25 cellular contexts compared by ENCODE assay signal in the genomic region with DNA sequence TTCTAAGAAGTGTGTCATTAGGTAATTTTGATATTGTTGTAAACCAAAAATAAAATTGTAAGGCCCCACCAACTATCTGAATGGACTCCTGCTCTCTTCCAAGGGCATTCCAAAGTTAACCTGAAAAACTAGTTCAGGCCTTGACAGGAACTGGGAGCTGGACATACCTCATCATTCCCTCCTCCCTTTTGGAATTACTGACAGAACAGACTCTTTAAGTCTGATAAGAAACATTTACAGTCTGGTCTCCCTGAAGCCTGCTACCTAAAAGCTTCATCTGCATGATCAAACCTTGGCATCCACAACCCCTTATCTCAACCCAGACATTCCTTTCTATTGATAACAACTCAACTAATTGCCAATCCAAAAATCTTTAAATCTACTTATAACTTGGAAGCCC.
"Had no signal": no experiment of that assay in that cellular context is flagged by ENCODE, and none has a peak within 500 bp of the region (broad histone marks: within the 10 kb centered on the region; RNA-seq: fewer than 3 reads in every experiment).

No MANE protein-coding gene starts in this region.

- H3K9me3 Mint-ChIP-seq: natural killer cell treated with Interleukin-12 subunit alpha and Interleukin-12 subunit beta and Interleukin-15 and Interleukin-18, amount 100 ng/mL, for 72 hours; stimulated activated effector memory CD8-positive, alpha-beta T cell treated with anti-CD3 and anti-CD28 coated beads, Interleukin-12 subunit alpha, Interleukin-12 subunit beta, amount 100 ng/mL, for 72 hours had no signal

- H3K27ac ChIP-seq: esophagus squamous epithelium, lower lobe of right lung, prostate gland, right atrium auricular region, stomach, thyroid gland had no signal

- H3K9me3 ChIP-seq: heart right ventricle, mucosa of descending colon, prostate gland, right atrium auricular region, thyroid gland had no signal

- H3K4me1 Mint-ChIP-seq: naive B cell; stimulated activated effector memory CD8-positive, alpha-beta T cell treated with anti-CD3 and anti-CD28 coated beads, Interleukin-12 subunit alpha, Interleukin-12 subunit beta, amount 100 ng/mL, for 72 hours had no signal

- H3K27ac Mint-ChIP-seq: natural killer cell treated with Interleukin-12 subunit alpha and Interleukin-12 subunit beta and Interleukin-15 and Interleukin-18, amount 100 ng/mL, for 72 hours; stimulated activated effector memory CD8-positive, alpha-beta T cell treated with anti-CD3 and anti-CD28 coated beads, Interleukin-12 subunit alpha, Interleukin-12 subunit beta, amount 100 ng/mL, for 72 hours; type B pancreatic cell had no signal

- H3K4me3 Mint-ChIP-seq: naive B cell; natural killer cell treated with Interleukin-12 subunit alpha and Interleukin-12 subunit beta and Interleukin-15 and Interleukin-18, amount 100 ng/mL, for 72 hours; stimulated activated effector memory CD8-positive, alpha-beta T cell treated with anti-CD3 and anti-CD28 coated beads, Interleukin-12 subunit alpha, Interleukin-12 subunit beta, amount 100 ng/mL, for 72 hours; type B pancreatic cell had no signal

- H3K4me3 ChIP-seq: esophagus squamous epithelium, heart right ventricle, lower lobe of right lung, mucosa of descending colon, prostate gland, right atrium auricular region, stomach, thyroid gland had no signal

- H3K36me3 ChIP-seq: esophagus squamous epithelium, heart right ventricle, lower lobe of right lung, prostate gland, right atrium auricular region, stomach, thyroid gland had no signal

- H3K4me1 ChIP-seq: prostate gland had no signal

- H3K36me3 Mint-ChIP-seq: naive B cell; natural killer cell treated with Interleukin-12 subunit alpha and Interleukin-12 subunit beta and Interleukin-15 and Interleukin-18, amount 100 ng/mL, for 72 hours; stimulated activated effector memory CD8-positive, alpha-beta T cell treated with anti-CD3 and anti-CD28 coated beads, Interleukin-12 subunit alpha, Interleukin-12 subunit beta, amount 100 ng/mL, for 72 hours had no signal

- DNase-seq: cerebellar nuclear complex; cortex of kidney; effector CD4-positive, alpha-beta T cell; erythroblast; esophagus squamous epithelium; foreskin melanocyte; glutamatergic neuron; heart right ventricle; hippocampal formation; kidney glomerular epithelial cell; left ventricle myocardium superior; lower lobe of right lung; mucosa of descending colon; naive B cell; nucleus accumbens; stimulated activated CD4-positive, alpha-beta T cell treated with anti-CD3 and anti-CD28 coated beads, Interleukin-2, amount 100 ng/mL, for 24 hours; stimulated activated CD4-positive, alpha-beta T cell treated with anti-CD3 and anti-CD28 coated beads, Interleukin-4, amount 100 ng/mL, for 24 hours; stimulated activated naive CD4-positive, alpha-beta T cell treated with Interleukin-2 at 50 U/mL for 16 hours; stomach; thyroid gland had no signal

- H3K27me3 Mint-ChIP-seq: naive B cell; natural killer cell treated with Interleukin-12 subunit alpha and Interleukin-12 subunit beta and Interleukin-15 and Interleukin-18, amount 100 ng/mL, for 72 hours; type B pancreatic cell had no signal

- H3K27me3 ChIP-seq: esophagus squamous epithelium, heart right ventricle, right atrium auricular region, stomach, thyroid gland had no signal
